ENCODE assay signal across 1 cellular context in genomic region chr1:158371188-158371953, GRCh38.
TF ChIP-seq lines count a peak whose summit lies in the region.

No MANE protein-coding gene starts in this region.

TF ChIP-seq in H1, 55 proteins besides CTCF, POLR2A, EP300 and RAD21 (continued from another document):
- TF ChIP-seq MAX (IDR thresholded peaks at IDR 0.05) (no peak), E2F6 (IDR thresholded peaks at IDR 0.05) (no peak), POU5F1 (IDR thresholded peaks at IDR 0.05; ENCODE audit: low read depth, low read length) (no peak), KDM1A (IDR thresholded peaks at IDR 0.05; ENCODE audit: borderline replicate concordance, low read length) (no peak), CBX5 (IDR thresholded peaks at IDR 0.05; ENCODE audit: low read depth, low read length) (no peak), CBX8 (IDR thresholded peaks at IDR 0.05; ENCODE audit: borderline replicate concordance, low read depth, low read length) (no peak), MAFK (IDR thresholded peaks at IDR 0.05; ENCODE audit: low read depth, low read length) (no peak)
